11 cellular contexts compared by ENCODE assay signal in genomic region chr17:76074390-76075363, GRCh38. TPM values are rescaled to one million over a fixed set of nuclear protein-coding genes. Genes with fewer than 3 reads are reported as not detected.
DNase-seq lines count a peak whose midpoint lies in the region; ATAC-seq and TF ChIP-seq lines count a peak whose summit lies in the region.
"Had no signal": no experiment of that assay in that cellular context is flagged by ENCODE, and none has a peak within 500 bp of the region (broad histone marks: within the 10 kb centered on the region; RNA-seq: fewer than 3 reads in every experiment).

Gene GALR2 (plus strand): TSS chr17:76074781. CDS start chr17:76074884, 103 bp downstream.

- H3K36me3 ChIP-seq in stomach smooth muscle (ENCODE audit: control insufficient read depth in 2 of 2, insufficient read depth in 2 of 2, low read length in 2 of 2) = peaks cover 0 to 2% of the 10 kb centered on the region in 2 donors

- ATAC-seq in activated B cell treated with CpG ODN at 0.5 μM for 24 hours (ENCODE audit: low read depth) (no peak), GM21528 (IDR thresholded peaks at IDR 0.05; ENCODE audit: low FRiP score, unreplicated experiment) (no peak)

- no peak within 1 kb of the TSS for H3K9ac ChIP-seq in stomach smooth muscle (ENCODE audit: low read length in 2 of 2)

- H3K4me1 Mint-ChIP-seq in activated naive CD4-positive, alpha-beta T cell treated with anti-CD3 and anti-CD28 coated beads, Interleukin-2, amount 50 U/mL, for 24 hours = peaks cover 54% of the 10 kb centered on the region
- H3K4me1 Mint-ChIP-seq in activated B cell treated with CpG ODN at 0.5 μM for 24 hours = peaks cover 54% of the 10 kb centered on the region

- no peaks in the 10 kb centered on the region for H3K9me3 ChIP-seq in stomach smooth muscle (ENCODE audit: control insufficient read depth in 2 of 2, low read length in 2 of 2)

- POLR2A ChIA-PET in activated B cell treated with CpG ODN at 0.5 μM for 24 hours (lab: Charles Lee) = no interaction called here

- DNase-seq in activated naive CD4-positive, alpha-beta T cell treated with anti-CD3 and anti-CD28 coated beads, Interleukin-2, amount 50 U/mL, for 16 hours = no peak
- DNase-seq in activated B cell treated with CpG ODN at 0.5 μM for 24 hours (no peak), islet precursor cell (peak; percentile 68), NCI-H1048 (lab: John Stamatoyannopoulos, UW) (no peak), NCI-H1436 treated with DMSO at 0.1 percent for 48 hours (lab: John Stamatoyannopoulos, UW) (no peak)
- DNase-seq: aorta, SHP77 treated with DMSO at 0.1 percent for 48 hours had no signal

- H3K4me1 ChIP-seq in stomach smooth muscle (ENCODE audit: control insufficient read depth, insufficient read depth, low read length) = peaks cover 57% of the 10 kb centered on the region

- H3K4me3 ChIP-seq in stomach smooth muscle (ENCODE audit: low read length in 2 of 2) = peak within 1 kb of the TSS; percentile 17 to 59

- no peak for TF ChIP-seq CTCF in activated B cell treated with CpG ODN at 0.5 μM for 24 hours (IDR thresholded peaks at IDR 0.05)

- H3K27me3 ChIP-seq in stomach smooth muscle (ENCODE audit: control insufficient read depth in 1 of 2, insufficient read depth in 2 of 2, low read length in 2 of 2) = peaks cover 53 to 60% of the 10 kb centered on the region in 2 donors

- no peak within 1 kb of the TSS for H3K27ac ChIP-seq in stomach smooth muscle (ENCODE audit: low read length)

- H3K9me3 Mint-ChIP-seq in activated naive CD4-positive, alpha-beta T cell treated with anti-CD3 and anti-CD28 coated beads, Interleukin-2, amount 50 U/mL, for 24 hours = no peaks in the 10 kb centered on the region
- H3K9me3 Mint-ChIP-seq in activated B cell treated with CpG ODN at 0.5 μM for 24 hours = no peaks in the 10 kb centered on the region

- H3K36me3 Mint-ChIP-seq in activated naive CD4-positive, alpha-beta T cell treated with anti-CD3 and anti-CD28 coated beads, Interleukin-2, amount 50 U/mL, for 24 hours = no peaks in the 10 kb centered on the region
- H3K36me3 Mint-ChIP-seq in activated B cell treated with CpG ODN at 0.5 μM for 24 hours (ENCODE audit: low read depth) = peaks cover 8% of the 10 kb centered on the region

- H3K4me3 Mint-ChIP-seq in activated naive CD4-positive, alpha-beta T cell treated with anti-CD3 and anti-CD28 coated beads, Interleukin-2, amount 50 U/mL, for 24 hours = peak within 1 kb of the TSS; percentile 82
- peak within 1 kb of the TSS; percentile 78 for H3K4me3 Mint-ChIP-seq in activated B cell treated with CpG ODN at 0.5 μM for 24 hours

- peaks cover 15% of the 10 kb centered on the region for H3K27me3 Mint-ChIP-seq in activated naive CD4-positive, alpha-beta T cell treated with anti-CD3 and anti-CD28 coated beads, Interleukin-2, amount 50 U/mL, for 24 hours
- peaks cover 36% of the 10 kb centered on the region for H3K27me3 Mint-ChIP-seq in activated B cell treated with CpG ODN at 0.5 μM for 24 hours

- peak within 1 kb of the TSS; percentile 12 for H3K27ac Mint-ChIP-seq in activated naive CD4-positive, alpha-beta T cell treated with anti-CD3 and anti-CD28 coated beads, Interleukin-2, amount 50 U/mL, for 24 hours
- H3K27ac Mint-ChIP-seq in activated B cell treated with CpG ODN at 0.5 μM for 24 hours = peak within 1 kb of the TSS; percentile 60

- CTCF ChIA-PET in activated B cell treated with CpG ODN at 0.5 μM for 24 hours (lab: Charles Lee) = no interaction called here

- intact Hi-C loops in activated B cell treated with CpG ODN at 0.5 μM for 24 hours (cut with micrococcal nuclease) = loop anchor here (5.0 kb wide), 1 partner anchor 308 kb away; the partner anchor contains the start of gene SPHK1

RNA-seq across cellular contexts. Expression of gene GALR2, which starts in this region (rescaled TPM):
- 0.18 and 0.32 TPM in 2 replicates for total RNA-seq in activated B cell treated with CpG ODN at 0.5 μM for 24 hours
- total RNA-seq: aorta, Daoy had no signal
